Comparison of ENCODE assay signal across 19 cellular contexts in genomic region chr5:138037271-138037670, GRCh38. TPM values are rescaled to one million over a fixed set of nuclear protein-coding genes. Genes with fewer than 3 reads are reported as not detected.
DNase-seq lines count a peak whose midpoint lies in the region; ATAC-seq, FAIRE-seq and TF ChIP-seq lines count a peak whose summit lies in the region.
"Had no signal": no experiment of that assay in that cellular context is flagged by ENCODE, and none has a peak within 500 bp of the region (broad histone marks: within the 10 kb centered on the region; RNA-seq: fewer than 3 reads in every experiment).

No MANE protein-coding gene starts in this region.

- H3K4me1 Mint-ChIP-seq in activated T-helper 1 cell treated with anti-CD3 and anti-CD28 coated beads, Interleukin-12 subunit alpha, Interleukin-12 subunit beta, Interleukin-2, Interleukin-4 antibody, amounts not matched to agents 30 ng/mL and 10 ng/mL and 1 ng/mL, durations not matched to agents 14 hours and 24 hours and 36 hours (ENCODE audit: low read depth): peaks cover 32% of the 10 kb centered on the region
- peaks cover 28% of the 10 kb centered on the region for H3K4me1 Mint-ChIP-seq in activated CD8-positive, alpha-beta memory T cell treated with anti-CD3 and anti-CD28 coated beads, Interleukin-2, amount 10 ng/mL, durations not matched to agents 7 days and 5 days

- no peaks in the 10 kb centered on the region for H3K27me3 Mint-ChIP-seq in activated T-helper 1 cell treated with anti-CD3 and anti-CD28 coated beads, Interleukin-12 subunit alpha, Interleukin-12 subunit beta, Interleukin-2, Interleukin-4 antibody, amounts not matched to agents 30 ng/mL and 10 ng/mL and 1 ng/mL, durations not matched to agents 14 hours and 24 hours and 36 hours (ENCODE audit: insufficient read depth)
- H3K27me3 Mint-ChIP-seq in activated CD8-positive, alpha-beta memory T cell treated with anti-CD3 and anti-CD28 coated beads, Interleukin-2, amount 10 ng/mL, durations not matched to agents 7 days and 5 days: no peaks in the 10 kb centered on the region

- no peaks in the 10 kb centered on the region for H3K27me3 ChIP-seq in thyroid gland

- H3K9me3 Mint-ChIP-seq in activated T-helper 1 cell treated with anti-CD3 and anti-CD28 coated beads, Interleukin-12 subunit alpha, Interleukin-12 subunit beta, Interleukin-2, Interleukin-4 antibody, amounts not matched to agents 30 ng/mL and 10 ng/mL and 1 ng/mL, durations not matched to agents 14 hours and 24 hours and 36 hours: no peaks in the 10 kb centered on the region
- no peaks in the 10 kb centered on the region for H3K9me3 Mint-ChIP-seq in activated CD8-positive, alpha-beta memory T cell treated with anti-CD3 and anti-CD28 coated beads, Interleukin-2, amount 10 ng/mL, durations not matched to agents 7 days and 5 days (ENCODE audit: low read depth)

- H3K4me3 Mint-ChIP-seq in activated T-helper 1 cell treated with anti-CD3 and anti-CD28 coated beads, Interleukin-12 subunit alpha, Interleukin-12 subunit beta, Interleukin-2, Interleukin-4 antibody, amounts not matched to agents 30 ng/mL and 10 ng/mL and 1 ng/mL, durations not matched to agents 14 hours and 24 hours and 36 hours: no peak overlapping the region
- H3K4me3 Mint-ChIP-seq in activated CD8-positive, alpha-beta memory T cell treated with anti-CD3 and anti-CD28 coated beads, Interleukin-2, amount 10 ng/mL, durations not matched to agents 7 days and 5 days: no peak overlapping the region

- no peaks in the 10 kb centered on the region for H3K9me3 ChIP-seq in thyroid gland
- H3K9me3 ChIP-seq: A549, SK-N-SH had no signal

- no peak overlapping the region for H3K4me3 ChIP-seq in thyroid gland (replicated peaks in 1 of 3)
- H3K4me3 ChIP-seq: A549, GM23248 had no signal

- H3K36me3 Mint-ChIP-seq in activated T-helper 1 cell treated with anti-CD3 and anti-CD28 coated beads, Interleukin-12 subunit alpha, Interleukin-12 subunit beta, Interleukin-2, Interleukin-4 antibody, amounts not matched to agents 30 ng/mL and 10 ng/mL and 1 ng/mL, durations not matched to agents 14 hours and 24 hours and 36 hours (ENCODE audit: low read depth): no peaks in the 10 kb centered on the region
- peaks cover under 1% of the 10 kb centered on the region for H3K36me3 Mint-ChIP-seq in activated CD8-positive, alpha-beta memory T cell treated with anti-CD3 and anti-CD28 coated beads, Interleukin-2, amount 10 ng/mL, durations not matched to agents 7 days and 5 days

- H3K27ac Mint-ChIP-seq in activated T-helper 1 cell treated with anti-CD3 and anti-CD28 coated beads, Interleukin-12 subunit alpha, Interleukin-12 subunit beta, Interleukin-2, Interleukin-4 antibody, amounts not matched to agents 30 ng/mL and 10 ng/mL and 1 ng/mL, durations not matched to agents 14 hours and 24 hours and 36 hours: no peak overlapping the region
- H3K27ac Mint-ChIP-seq in activated CD8-positive, alpha-beta memory T cell treated with anti-CD3 and anti-CD28 coated beads, Interleukin-2, amount 10 ng/mL, durations not matched to agents 7 days and 5 days: no peak overlapping the region

- no peak for ATAC-seq in GM18517 (IDR thresholded peaks at IDR 0.05; ENCODE audit: unreplicated experiment)
- no peak for ATAC-seq in activated CD8-positive, alpha-beta memory T cell treated with anti-CD3 and anti-CD28 coated beads, Interleukin-2, amount 10 ng/mL, durations not matched to agents 7 days and 5 days
- ATAC-seq: A549 had no signal

- DNase-seq in GM12892 (ENCODE audit: insufficient read length): no peak
- DNase-seq in amniotic epithelial cell (ENCODE audit: low read depth): peak; percentile 53
- peak; percentile 65 for DNase-seq in globus pallidus (ENCODE audit: low spot score)
- DNase-seq in activated T-helper 1 cell treated with anti-CD3 and anti-CD28 coated beads, Interleukin-12 subunit alpha, Interleukin-12 subunit beta, Interleukin-2, Interleukin-4 antibody, amounts not matched to agents 30 ng/mL and 10 ng/mL and 1 ng/mL, durations not matched to agents 14 hours and 24 hours and 36 hours (ENCODE audit: low spot score): no peak
- DNase-seq in thyroid gland: no peak
- no peak for DNase-seq in activated CD8-positive, alpha-beta memory T cell treated with anti-CD3 and anti-CD28 coated beads, Interleukin-2, amount 10 ng/mL, durations not matched to agents 7 days and 5 days
- DNase-seq: DMS 273 treated with DMSO at 0.1 percent for 48 hours, GM23248, HCEC 1CT, KBM-7, NCI-H1436 treated with DMSO at 0.1 percent for 48 hours, NCI-H2029 treated with DMSO at 0.1 percent for 48 hours, NCI-H524, Right ventricle myocardium superior, SK-N-SH had no signal

- TF ChIP-seq POLR2A in GM12892 (IDR thresholded peaks at IDR 0.05; ENCODE audit: low read depth, low read length) (no peak), thyroid gland (IDR thresholded peaks at IDR 0.05) (no peak)

- H3K27ac ChIP-seq in temporal lobe (ENCODE audit: low read depth, low read length) (peak overlapping the region; percentile 99), thyroid gland (no peak overlapping the region)
- H3K27ac ChIP-seq: A549, GM23248 had no signal

- peaks cover 8 to 16% of the 10 kb centered on the region in 2 donors for H3K4me1 ChIP-seq in thyroid gland

- CTCF ChIA-PET in activated CD8-positive, alpha-beta memory T cell treated with anti-CD3 and anti-CD28 coated beads, Interleukin-2, amount 10 ng/mL, durations not matched to agents 7 days and 5 days (lab: Charles Lee): interaction anchor here (0.7 to 12.7 kb wide), 14 partner anchors 11 to 259 kb away, joined by 3 to 244 read pairs (median 10); no protein-coding TSS in a partner anchor

- peak; percentile 54 for FAIRE-seq in GM12892 (lab: Jason Lieb, UNC)
- FAIRE-seq: A549, RCC 7860 had no signal

- intact Hi-C loops in activated T-helper 1 cell treated with anti-CD3 and anti-CD28 coated beads, Interleukin-12 subunit alpha, Interleukin-12 subunit beta, Interleukin-2, Interleukin-4 antibody, amounts not matched to agents 30 ng/mL and 10 ng/mL and 1 ng/mL, durations not matched to agents 14 hours and 24 hours and 36 hours (cut with micrococcal nuclease): loop anchor here (2.0 kb wide), 1 partner anchor 40 kb away; no protein-coding TSS in a partner anchor
- intact Hi-C loops in thyroid gland (cut with DNase I): no loop called here

- H3K36me3 ChIP-seq in thyroid gland: no peaks in the 10 kb centered on the region

- TF ChIP-seq CTCF in thyroid gland (IDR thresholded peaks at IDR 0.05): no peak

RNA-seq across cellular contexts. Expression of gene FAM13B, which starts 4.4 kb away (rescaled TPM):
- polyA plus RNA-seq in GM12892 (2012; ENCODE audit: missing spikeins): 20.9 TPM
- total RNA-seq in temporal lobe (64.4 TPM), thyroid gland (10 to 100 TPM; 40.1 to 72.0 (median 49.5) TPM)
- 17.2 and 22.3 TPM in 2 replicates for total RNA-seq in activated T-helper 1 cell treated with anti-CD3 and anti-CD28 coated beads, Interleukin-12 subunit alpha, Interleukin-12 subunit beta, Interleukin-2, Interleukin-4 antibody, amounts not matched to agents 30 ng/mL and 10 ng/mL and 1 ng/mL, durations not matched to agents 14 hours and 24 hours and 36 hours
- total RNA-seq in activated CD8-positive, alpha-beta memory T cell treated with anti-CD3 and anti-CD28 coated beads, Interleukin-2, amount 10 ng/mL, durations not matched to agents 7 days and 5 days: 10 to 100 TPM; 31.4 to 38.8 TPM

RNA-seq across cellular contexts. Expression of gene WNT8A, which starts 46.6 kb away (rescaled TPM):
- polyA plus RNA-seq in GM12892 (2012; ENCODE audit: missing spikeins): not detected
- under 0.01 TPM for total RNA-seq in temporal lobe
- total RNA-seq in activated T-helper 1 cell treated with anti-CD3 and anti-CD28 coated beads, Interleukin-12 subunit alpha, Interleukin-12 subunit beta, Interleukin-2, Interleukin-4 antibody, amounts not matched to agents 30 ng/mL and 10 ng/mL and 1 ng/mL, durations not matched to agents 14 hours and 24 hours and 36 hours: not detected in 2 replicates
- total RNA-seq in thyroid gland: not detected
- not detected for total RNA-seq in activated CD8-positive, alpha-beta memory T cell treated with anti-CD3 and anti-CD28 coated beads, Interleukin-2, amount 10 ng/mL, durations not matched to agents 7 days and 5 days
- total RNA-seq: GM23248, Right ventricle myocardium superior had no signal
- polyA plus RNA-seq: A549, GM23248, SK-N-SH had no signal

Comparison
In these comparisons a context has a peak if more than half of its experiments do, and no peak if none do; other contexts are left out.
1. DNase-seq: peak in amniotic epithelial cell (single experiment) and globus pallidus (single experiment); none in GM12892 (single experiment), activated T-helper 1 cell treated with anti-CD3 and anti-CD28 coated beads, Interleukin-12 subunit alpha, Interleukin-12 subunit beta, Interleukin-2, Interleukin-4 antibody, amounts not matched to agents 30 ng/mL and 10 ng/mL and 1 ng/mL, durations not matched to agents 14 hours and 24 hours and 36 hours (single experiment), thyroid gland (0 of 2) and activated CD8-positive, alpha-beta memory T cell treated with anti-CD3 and anti-CD28 coated beads, Interleukin-2, amount 10 ng/mL, durations not matched to agents 7 days and 5 days (single experiment).